In the genomic region with DNA sequence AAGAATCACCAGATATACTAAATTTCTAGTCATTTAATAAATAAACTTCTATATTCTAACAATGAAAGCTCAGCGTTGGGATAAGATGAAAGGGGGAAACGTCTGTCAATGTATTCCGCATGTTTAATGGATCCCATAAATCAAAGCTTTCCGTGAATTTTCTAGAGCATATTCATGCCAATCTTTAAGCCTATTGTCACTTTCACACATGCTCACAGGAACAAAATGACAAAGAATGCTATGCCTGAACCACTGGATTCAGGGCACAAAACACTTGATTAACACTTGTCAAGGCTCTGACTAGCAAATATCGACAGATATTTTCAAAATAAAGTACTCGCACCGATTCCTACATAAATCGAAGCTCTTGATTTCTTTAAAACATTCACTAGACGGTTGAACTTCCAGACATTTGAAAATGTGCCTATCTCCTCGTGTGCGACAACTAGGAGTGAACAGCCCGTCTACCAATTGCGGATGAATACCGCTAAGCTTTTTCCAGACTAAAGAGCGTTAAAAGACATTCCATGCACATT, we compare ENCODE assay signal across 8 cellular contexts. TPM values are rescaled to one million over a fixed set of nuclear protein-coding genes. Genes with fewer than 3 reads are reported as not detected.
DNase-seq lines count a peak whose midpoint lies in the region; ATAC-seq, FAIRE-seq and TF ChIP-seq lines count a peak whose summit lies in the region.

No MANE protein-coding gene starts in this region.

- DNase-seq in NB4 (ENCODE audit: low read depth): no peak
- no peak for DNase-seq in brain microvascular endothelial cell
- no peak for DNase-seq in mesothelial cell of epicardium (ENCODE audit: low spot score in 2 of 2, unreplicated experiment in 2 of 2)
- DNase-seq in inferior parietal cortex (ENCODE audit: extremely low spot score): no peak
- DNase-seq in D721Med (ENCODE audit: insufficient read length, low spot score): no peak

- in situ Hi-C loops in brain microvascular endothelial cell (cut with HindIII; ENCODE audit: low pct_ligation_motif_present, low sequenced_read_pairs): loop anchor here (25.0 kb wide), 2 partner anchors 197 to 253 kb away; no protein-coding TSS in a partner anchor

- no peak for TF ChIP-seq CTCF in NB4 (IDR thresholded peaks at IDR 0.05; ENCODE audit: low read depth, low read length)
- no peak for TF ChIP-seq CTCF in brain microvascular endothelial cell (IDR thresholded peaks at IDR 0.05; ENCODE audit: low read depth, low read length, missing control alignments)
- TF ChIP-seq CTCF in mesothelial cell of epicardium (IDR thresholded peaks at IDR 0.05; ENCODE audit: unreplicated experiment): no peak
- TF ChIP-seq CTCF in D721Med (IDR thresholded peaks at IDR 0.05; ENCODE audit: insufficient read depth, missing control alignments): no peak

- no peak overlapping the region for H3K27ac ChIP-seq in brain microvascular endothelial cell

- H3K4me3 Mint-ChIP-seq in mesothelial cell of epicardium: peak overlapping the region; percentile 98

- peaks cover 57% of the 10 kb centered on the region for H3K4me1 Mint-ChIP-seq in mesothelial cell of epicardium

- no peaks in the 10 kb centered on the region for H3K9me3 Mint-ChIP-seq in mesothelial cell of epicardium

- TF ChIP-seq POLR2A in NB4 (IDR thresholded peaks at IDR 0.05; ENCODE audit: extremely low read depth, insufficient read length): no peak

- H3K27me3 Mint-ChIP-seq in mesothelial cell of epicardium (ENCODE audit: low read depth): no peaks in the 10 kb centered on the region

- peak overlapping the region; percentile 99 for H3K27ac Mint-ChIP-seq in mesothelial cell of epicardium

- no peaks in the 10 kb centered on the region for H3K36me3 Mint-ChIP-seq in mesothelial cell of epicardium

- H3K27me3 ChIP-seq in brain microvascular endothelial cell (replicated peaks): no peaks in the 10 kb centered on the region

- ATAC-seq in HG02938 (IDR thresholded peaks at IDR 0.05; ENCODE audit: unreplicated experiment): no peak
- ATAC-seq in HG02763 (IDR thresholded peaks at IDR 0.05; ENCODE audit: unreplicated experiment): no peak

- no peak for FAIRE-seq in D721Med (lab: Jason Lieb, UNC)

- H3K4me3 ChIP-seq in GM08714 (ENCODE audit: low read length): peak overlapping the region; percentile 95
- peak overlapping the region; percentile 72 for H3K4me3 ChIP-seq in NB4 (ENCODE audit: low read depth, low read length)
- H3K4me3 ChIP-seq in brain microvascular endothelial cell (ENCODE audit: low read depth, low read length): peak overlapping the region; percentile 83

- H3K36me3 ChIP-seq in brain microvascular endothelial cell (replicated peaks): no peaks in the 10 kb centered on the region

RNA-seq across cellular contexts. Expression of gene TLK1, which starts 1.8 kb away (rescaled TPM):
- 72.0 to 74.5 TPM (median 74.5 TPM) in 3 replicates for total RNA-seq in mesothelial cell of epicardium
